11 cellular contexts compared by ENCODE assay signal in the genomic region with DNA sequence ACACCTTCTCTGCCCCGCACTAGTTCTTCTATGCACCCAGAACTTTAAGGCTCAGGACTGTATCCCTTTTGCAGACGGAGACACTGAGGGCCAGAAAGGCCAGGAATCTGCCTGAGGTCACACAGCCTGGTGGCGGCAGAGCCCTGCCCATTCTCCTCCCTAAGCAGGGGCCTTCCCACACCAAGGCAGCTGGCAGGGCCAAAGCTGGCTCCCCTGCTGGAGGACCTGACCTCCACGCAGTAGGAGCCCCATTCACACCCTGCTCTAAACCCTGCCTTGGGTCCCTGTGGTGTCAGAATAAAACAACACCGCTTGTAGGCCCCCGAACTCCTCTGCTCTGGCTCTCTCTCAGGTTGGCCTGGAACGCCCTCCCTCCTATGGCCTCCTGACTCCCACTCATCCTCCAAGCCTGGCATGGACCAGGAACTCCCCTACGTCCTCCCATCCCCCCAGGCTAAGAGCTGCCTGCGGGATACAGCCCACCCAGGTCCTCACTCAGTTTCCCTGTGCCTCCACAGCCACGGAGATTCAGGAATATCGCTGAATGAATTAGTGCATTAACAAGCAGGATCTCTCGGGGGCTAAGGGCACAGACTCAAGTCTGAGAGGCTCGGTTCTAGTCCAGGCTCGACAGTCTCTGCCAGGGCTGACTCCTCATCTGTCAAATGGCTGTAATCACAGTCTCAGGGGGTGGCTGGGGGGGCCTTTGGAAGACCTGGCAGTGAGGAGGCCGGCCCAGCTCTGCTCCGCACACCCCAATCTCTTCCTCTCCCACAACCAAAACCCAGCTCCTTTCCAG. TPM values are rescaled to one million over a fixed set of nuclear protein-coding genes. Genes with fewer than 3 reads are reported as not detected.
DNase-seq lines count a peak whose midpoint lies in the region; ATAC-seq and TF ChIP-seq lines count a peak whose summit lies in the region.
"Had no signal": no experiment of that assay in that cellular context is flagged by ENCODE, and none has a peak within 500 bp of the region (broad histone marks: within the 10 kb centered on the region; RNA-seq: fewer than 3 reads in every experiment).

No MANE protein-coding gene starts in this region.

- H3K9ac ChIP-seq in IMR-90 (ENCODE audit: low read depth, low read length), result peak overlapping the region; percentile 26; the same call in 1 of the 2 replicates

- no peak overlapping the region for H3K56ac ChIP-seq in IMR-90 (ENCODE audit: extremely low read depth, insufficient read depth, low read length)

- peaks cover 58% of the 10 kb centered on the region for H3K36me3 Mint-ChIP-seq in dendritic cell treated with granulocyte-macrophage colony-stimulating factor and Interleukin-4, amounts not matched to agents 40 ng/mL and 50 ng/mL, for 4 days (ENCODE audit: low read depth)
- peaks cover 50% of the 10 kb centered on the region for H3K36me3 Mint-ChIP-seq in mesothelial cell of epicardium

- no peak overlapping the region for H3K14ac ChIP-seq in IMR-90 (replicated peaks; ENCODE audit: low read depth, low read length)

- H3K27ac ChIP-seq in IMR-90 (ENCODE audit: insufficient read depth, low read length) (peak overlapping the region; percentile 63; the same call in 1 of the 2 replicates), testis (peak overlapping the region; percentile 92 to 94)

- H3K27me3 ChIP-seq in IMR-90 (ENCODE audit: control insufficient read depth, insufficient read depth, low read length), result no peaks in the 10 kb centered on the region
- no peaks in the 10 kb centered on the region for H3K27me3 ChIP-seq in testis

- H3K27ac Mint-ChIP-seq in dendritic cell treated with granulocyte-macrophage colony-stimulating factor and Interleukin-4, amounts not matched to agents 40 ng/mL and 50 ng/mL, for 4 days, result peak overlapping the region; percentile 59
- H3K27ac Mint-ChIP-seq in mesothelial cell of epicardium, result peak overlapping the region; percentile 56

- no peak for ATAC-seq in IMR-90 (ENCODE audit: low read depth)

- POLR2A ChIA-PET in IMR-90 (lab: Charles Lee; ENCODE audit: unreplicated experiment), result no interaction called here

- peaks cover 12% of the 10 kb centered on the region for H3K9me1 ChIP-seq in IMR-90 (ENCODE audit: insufficient read depth, low read length)

- peaks cover 27% of the 10 kb centered on the region for H4K20me1 ChIP-seq in IMR-90 (ENCODE audit: insufficient read depth, low read length)

- H4K5ac ChIP-seq in IMR-90 (ENCODE audit: low read depth, low read length), result no peak overlapping the region

- H2AK9ac ChIP-seq in IMR-90 (replicated peaks; ENCODE audit: low read depth, low read length, poor library complexity), result peak overlapping the region; percentile 15

- H2AFZ ChIP-seq in IMR-90 (replicated peaks; ENCODE audit: low read length, poor library complexity), result peak overlapping the region; percentile 72

- dilution Hi-C loops in IMR-90 (cut with HindIII; ENCODE audit: low sequenced_read_pairs, unreplicated experiment), result no loop called here

- in situ Hi-C loops in IMR-90 (cut with MboI; ENCODE audit: low sequenced_read_pairs), result no loop called here

- H3K4me3 ChIP-seq in IMR-90 (ENCODE audit: insufficient read depth, low read depth, low read length), result no peak overlapping the region; the same call in 1 of the 2 replicates
- H3K4me3 ChIP-seq in testis, result peak overlapping the region; percentile 17 to 94

- H3K18ac ChIP-seq in IMR-90 (ENCODE audit: low read depth, low read length), result no peak overlapping the region

- H4K8ac ChIP-seq in IMR-90 (ENCODE audit: low read depth in 2 of 2, low read length in 2 of 2), result peak overlapping the region in 1 of 2 experiments; percentile 22; a peak in 1 of 4 replicates

- intact Hi-C loops in IMR-90 (cut with micrococcal nuclease), result no loop called here
- intact Hi-C loops in dendritic cell treated with granulocyte-macrophage colony-stimulating factor and Interleukin-4, amounts not matched to agents 40 ng/mL and 50 ng/mL, for 4 days (cut with micrococcal nuclease), result no loop called here
- intact Hi-C loops in testis (cut with DNase I; ENCODE audit: low total_unique reads), result no loop called here

- H2BK20ac ChIP-seq in IMR-90 (ENCODE audit: low read depth, low read length), result no peak overlapping the region

- TF ChIP-seq CTCF in IMR-90 (conservative IDR thresholded peaks at IDR 0.05; ENCODE audit: low read depth, low read length) (no peak), mesothelial cell of epicardium (IDR thresholded peaks at IDR 0.05; ENCODE audit: unreplicated experiment) (no peak), testis (IDR thresholded peaks at IDR 0.05) (no peak)

- H2BK15ac ChIP-seq in IMR-90 (ENCODE audit: low read depth, low read length), result no peak overlapping the region

- H3K9me3 Mint-ChIP-seq in dendritic cell treated with granulocyte-macrophage colony-stimulating factor and Interleukin-4, amounts not matched to agents 40 ng/mL and 50 ng/mL, for 4 days, result peaks cover 33% of the 10 kb centered on the region
- H3K9me3 Mint-ChIP-seq in mesothelial cell of epicardium, result peaks cover 30% of the 10 kb centered on the region

- no peak overlapping the region for H2BK5ac ChIP-seq in IMR-90 (ENCODE audit: low read depth, low read length, poor library complexity, severe bottlenecking)

- H3K4me3 Mint-ChIP-seq in dendritic cell treated with granulocyte-macrophage colony-stimulating factor and Interleukin-4, amounts not matched to agents 40 ng/mL and 50 ng/mL, for 4 days, result peak overlapping the region; percentile 40
- H3K4me3 Mint-ChIP-seq in mesothelial cell of epicardium, result no peak overlapping the region

- TF ChIP-seq POLR2A in IMR-90 (IDR thresholded peaks at IDR 0.05; ENCODE audit: low read depth, low read length), result no peak
- no peak for TF ChIP-seq POLR2A in testis (IDR thresholded peaks at IDR 0.05)

- H2BK120ac ChIP-seq in IMR-90 (ENCODE audit: low read depth, low read length), result no peak overlapping the region

- H2AK5ac ChIP-seq in IMR-90 (ENCODE audit: low read depth, low read length), result no peak overlapping the region; the same call in 1 of the 2 replicates

- peaks cover 19 to 63% of the 10 kb centered on the region in 2 experiments for H3K79me1 ChIP-seq in IMR-90 (ENCODE audit: low read depth in 1 of 2, low read length in 2 of 2)

- H3K9me3 ChIP-seq in IMR-90 (ENCODE audit: control insufficient read depth, insufficient read depth, low read length) (peaks cover 15% of the 10 kb centered on the region), testis (no peaks in the 10 kb centered on the region)

- H3K4me2 ChIP-seq in IMR-90 (ENCODE audit: low read depth, low read length), result peak overlapping the region; percentile 82

- H4K91ac ChIP-seq in IMR-90 (ENCODE audit: insufficient read depth, low read depth, low read length), result no peak overlapping the region; the same call in 1 of the 2 replicates

- DNase-seq in IMR-90, result no peak
- DNase-seq in mesothelial cell of epicardium (ENCODE audit: low spot score in 2 of 2, unreplicated experiment in 2 of 2), result no peak
- DNase-seq in testis, result peak; percentile 49
- DNase-seq in NCI-H2107 treated with DMSO at 0.1 percent for 48 hours (lab: John Stamatoyannopoulos, UW; ENCODE audit: unreplicated experiment), result no peak
- no peak for DNase-seq in hepatic stellate cell (ENCODE audit: low spot score)
- no peak for DNase-seq in 8988T
- no peak for DNase-seq in D341Med (ENCODE audit: low spot score)
- DNase-seq: central memory CD4-positive, alpha-beta T cell; NCI-H446 had no signal

- no peak for TF ChIP-seq RAD21 in IMR-90 (IDR thresholded peaks at IDR 0.05; ENCODE audit: low read length)

- peaks cover 20% of the 10 kb centered on the region for H3K4me1 ChIP-seq in IMR-90 (ENCODE audit: control insufficient read depth, insufficient read depth, low read length)
- peaks cover 28% of the 10 kb centered on the region for H3K4me1 ChIP-seq in testis

- H3K36me3 ChIP-seq in IMR-90 (ENCODE audit: control insufficient read depth, insufficient read depth, low read length), result peaks cover 39% of the 10 kb centered on the region
- no peaks in the 10 kb centered on the region for H3K36me3 ChIP-seq in testis (ENCODE audit: low read depth, missing control alignments)

- no peaks in the 10 kb centered on the region for H3K27me3 Mint-ChIP-seq in dendritic cell treated with granulocyte-macrophage colony-stimulating factor and Interleukin-4, amounts not matched to agents 40 ng/mL and 50 ng/mL, for 4 days
- no peaks in the 10 kb centered on the region for H3K27me3 Mint-ChIP-seq in mesothelial cell of epicardium (ENCODE audit: low read depth)
- H3K27me3 Mint-ChIP-seq: IgD-negative memory B cell had no signal

- WGBS in IMR-90 (ENCODE audit: extremely low coverage in 2 of 2, insufficient read length in 1 of 2), 2 experiments, result 42% methylated on average over 4 of the region's 16 CpGs; no CpG with 5 or more reads in 1 of the 2 experiments
- WGBS in testis, 2 donors, result 26 to 39% methylated on average over 8 to 16 of the region's 16 CpGs

- no TSS peak for BruUV-seq in IMR-90 (replicated peaks; lab: Mats Ljungman, UMichigan)

- CTCF ChIA-PET in IMR-90 (lab: Yijun Ruan, JAX), result no interaction called here

- 0 out of 2 replicates have a peak overlapping the region, but pooled peaks have one; percentile 5 for H3K23ac ChIP-seq in IMR-90 (ENCODE audit: low read depth, low read length)

- H3K4me1 Mint-ChIP-seq in dendritic cell treated with granulocyte-macrophage colony-stimulating factor and Interleukin-4, amounts not matched to agents 40 ng/mL and 50 ng/mL, for 4 days (ENCODE audit: low read depth), result peaks cover 37% of the 10 kb centered on the region
- peaks cover 15% of the 10 kb centered on the region for H3K4me1 Mint-ChIP-seq in mesothelial cell of epicardium

- no peak overlapping the region for H3K4ac ChIP-seq in IMR-90 (ENCODE audit: low read depth, low read length)

RNA-seq across cellular contexts. Expression of a gene that starts 2.8 kb away (rescaled TPM):
- total RNA-seq in IMR-90 (2012; rRNA removed) (35.3 and 35.7 TPM in 2 replicates), mesothelial cell of epicardium (34.2 to 37.5 TPM (median 36.2 TPM) in 3 replicates), testis (10 to 100 TPM; 46.3 to 70.3 TPM)
- polyA plus RNA-seq in IMR-90 (2012; rRNA removed) (47.6 and 48.6 TPM in 2 replicates), testis (ENCODE audit: insufficient read depth, low read depth, low replicate concordance) (43.0 TPM)
- polyA plus RNA-seq in IMR-90 (2012; cell fraction: cytosol; rRNA removed), result 41.6 and 60.0 TPM in 2 replicates
- polyA plus RNA-seq in IMR-90 (2012; cell fraction: nucleus; rRNA removed; ENCODE audit: low replicate concordance), result 105 and 190 TPM in 2 replicates

RNA-seq across cellular contexts. Expression of a gene that starts 19.1 kb away (rescaled TPM):
- 44.8 and 51.4 TPM in 2 replicates for total RNA-seq in IMR-90 (2012; rRNA removed)
- 119 and 126 TPM in 2 replicates for polyA plus RNA-seq in IMR-90 (2012; rRNA removed)
- polyA plus RNA-seq in IMR-90 (2012; cell fraction: cytosol; rRNA removed), result 146 and 387 TPM in 2 replicates
- 158 and 207 TPM in 2 replicates for polyA plus RNA-seq in IMR-90 (2012; cell fraction: nucleus; rRNA removed; ENCODE audit: low replicate concordance)
- 34.4 to 39.4 TPM (median 38.5 TPM) in 3 replicates for total RNA-seq in mesothelial cell of epicardium
- 100 to 1,000 TPM in 1 of 2 donors, 10 to 100 TPM in 1; 86.7 to 103 TPM for total RNA-seq in testis
- polyA plus RNA-seq in testis (ENCODE audit: insufficient read depth, low read depth, low replicate concordance), result 154 TPM

RNA-seq across cellular contexts. Expression of a gene that starts 20.2 kb away (rescaled TPM):
- total RNA-seq in IMR-90 (2012; rRNA removed), result 11.9 and 12.5 TPM in 2 replicates
- 32.9 and 42.2 TPM in 2 replicates for polyA plus RNA-seq in IMR-90 (2012; rRNA removed)
- polyA plus RNA-seq in IMR-90 (2012; cell fraction: cytosol; rRNA removed), result 18.6 and 48.3 TPM in 2 replicates
- 25.4 and 59.2 TPM in 2 replicates for polyA plus RNA-seq in IMR-90 (2012; cell fraction: nucleus; rRNA removed; ENCODE audit: low replicate concordance)
- 14.5 to 16.1 TPM (median 15.8 TPM) in 3 replicates for total RNA-seq in mesothelial cell of epicardium
- 10 to 100 TPM; 18.8 to 24.7 TPM for total RNA-seq in testis
- 10.3 TPM for polyA plus RNA-seq in testis (ENCODE audit: insufficient read depth, low read depth, low replicate concordance)

RNA-seq across cellular contexts. Expression of a gene that starts 34.0 kb away (rescaled TPM):
- total RNA-seq in IMR-90 (2012; rRNA removed), result 0.28 and 0.36 TPM in 2 replicates
- polyA plus RNA-seq in IMR-90 (2012; rRNA removed), result 2.7 and 3.6 TPM in 2 replicates
- 2.5 and 3.4 TPM in 2 replicates for polyA plus RNA-seq in IMR-90 (2012; cell fraction: cytosol; rRNA removed)
- polyA plus RNA-seq in IMR-90 (2012; cell fraction: nucleus; rRNA removed; ENCODE audit: low replicate concordance), result 22.0 and 36.8 TPM in 2 replicates
- total RNA-seq in mesothelial cell of epicardium, result 7.6 to 9.0 TPM (median 8.2 TPM) in 3 replicates
- total RNA-seq in testis, result 10 to 100 TPM in 1 of 2 donors, 1 to 10 TPM in 1; 8.4 to 10.2 TPM
- 3.9 TPM for polyA plus RNA-seq in testis (ENCODE audit: insufficient read depth, low read depth, low replicate concordance)

RNA-seq across cellular contexts. Expression of a gene that starts 41.1 kb away (rescaled TPM):
- 10.8 TPM in 2 replicates for total RNA-seq in IMR-90 (2012; rRNA removed)
- polyA plus RNA-seq in IMR-90 (2012; rRNA removed), result 60.6 and 60.9 TPM in 2 replicates
- 40.8 and 52.3 TPM in 2 replicates for polyA plus RNA-seq in IMR-90 (2012; cell fraction: cytosol; rRNA removed)
- polyA plus RNA-seq in IMR-90 (2012; cell fraction: nucleus; rRNA removed; ENCODE audit: low replicate concordance), result 40.3 and 50.7 TPM in 2 replicates
- total RNA-seq in mesothelial cell of epicardium, result 36.8 to 37.5 TPM (median 36.9 TPM) in 3 replicates
- 10 to 100 TPM; 33.5 to 36.4 TPM for total RNA-seq in testis
- polyA plus RNA-seq in testis (ENCODE audit: insufficient read depth, low read depth, low replicate concordance), result 46.6 TPM
